ENCODE assay signal across 31 cellular contexts in the genomic region with DNA sequence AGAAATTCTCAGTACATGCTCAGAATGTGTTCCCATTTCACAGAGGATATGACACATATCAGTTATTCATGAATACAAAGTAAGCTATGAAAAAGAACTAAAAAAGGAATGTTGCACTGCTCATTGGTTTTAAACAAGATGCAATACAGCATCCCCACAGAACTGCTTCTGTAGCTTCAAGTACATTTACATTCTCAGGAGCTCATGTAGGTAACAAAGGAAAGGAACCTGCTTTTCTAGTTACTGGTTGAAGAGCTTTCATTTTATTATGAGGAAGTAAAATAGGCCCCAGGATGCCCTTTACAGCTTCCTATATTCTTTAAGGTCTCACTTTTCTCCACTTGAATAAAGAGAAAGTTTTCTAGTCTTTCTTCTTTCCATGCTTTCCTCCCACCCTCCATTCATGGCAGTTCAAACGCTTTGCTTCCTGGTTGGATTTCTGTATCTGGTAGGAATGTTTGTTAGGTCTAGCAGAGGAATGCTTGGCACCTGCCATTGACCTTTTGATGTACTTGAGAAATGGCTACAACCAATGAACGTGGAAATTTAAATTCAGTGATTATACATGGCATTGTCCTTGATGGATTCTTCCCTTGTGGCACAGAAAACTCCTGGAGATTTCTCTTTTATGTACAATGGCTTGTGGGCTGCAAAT. TPM values are rescaled to one million over a fixed set of nuclear protein-coding genes. Genes with fewer than 3 reads are reported as not detected.
DNase-seq lines count a peak whose midpoint lies in the region; ATAC-seq, FAIRE-seq and TF ChIP-seq lines count a peak whose summit lies in the region.
"Had no signal": no experiment of that assay in that cellular context is flagged by ENCODE, and none has a peak within 500 bp of the region (broad histone marks: within the 10 kb centered on the region; RNA-seq: fewer than 3 reads in every experiment).

No MANE protein-coding gene starts in this region.

- H3K27ac ChIP-seq in HUES48 (ENCODE audit: low read depth, low read length) = peak overlapping the region; percentile 28
- H3K27ac ChIP-seq in keratinocyte (ENCODE audit: control insufficient read depth, insufficient read depth, low read length) = no peak overlapping the region
- H3K27ac ChIP-seq: BLaER1 treated with 17β-estradiol and CSF1 and Interleukin-3, amounts not matched to agents 10 nM and 100 nM; cardiac muscle cell; left ventricle myocardium inferior; ovary; skin epidermis; upper lobe of left lung had no signal

- no peaks in the 10 kb centered on the region for H3K9me1 ChIP-seq in keratinocyte (ENCODE audit: control insufficient read depth, extremely low read depth, insufficient read depth, low read length)

- no peak overlapping the region for H3K4me2 ChIP-seq in keratinocyte (ENCODE audit: control insufficient read depth, extremely low read depth, insufficient read depth, low read depth, low read length)
- H3K4me2 ChIP-seq: BLaER1 treated with 17β-estradiol and CSF1 and Interleukin-3, amounts not matched to agents 10 nM and 100 nM had no signal

- FAIRE-seq in keratinocyte (lab: Jason Lieb, UNC) = peak; percentile 17
- FAIRE-seq: colon, endothelial cell of umbilical vein, GM18507 had no signal

- no peaks in the 10 kb centered on the region for H4K20me1 ChIP-seq in keratinocyte (ENCODE audit: control insufficient read depth, extremely low read depth, insufficient read depth, low read length)
- H4K20me1 ChIP-seq: BLaER1 treated with 17β-estradiol and CSF1 and Interleukin-3, amounts not matched to agents 10 nM and 100 nM had no signal

- no peaks in the 10 kb centered on the region for H3K9me3 ChIP-seq in HUES48 (ENCODE audit: control insufficient read depth, insufficient read depth, low read length)
- no peaks in the 10 kb centered on the region for H3K9me3 ChIP-seq in keratinocyte (ENCODE audit: control insufficient read depth, low read depth, low read length)
- H3K9me3 ChIP-seq: BLaER1 treated with 17β-estradiol and CSF1 and Interleukin-3, amounts not matched to agents 10 nM and 100 nM; left ventricle myocardium inferior; ovary; upper lobe of left lung had no signal

- H3K27ac Mint-ChIP-seq in WTC11 = peak overlapping the region; percentile 79
- no peak overlapping the region for H3K27ac Mint-ChIP-seq in activated CD8-positive, alpha-beta T cell treated with anti-CD3 and anti-CD28 coated beads, Interleukin-2, amount 10 ng/mL, durations not matched to agents 7 days and 5 days
- H3K27ac Mint-ChIP-seq: activated CD4-positive, alpha-beta T cell treated with anti-CD3 and anti-CD28 coated beads for 36 hours; activated naive CD8-positive, alpha-beta T cell; stimulated activated memory B cell treated with anti-CD40 and anti-IgM and Interleukin-4, amounts not matched to agents 10 μg/mL and 1 μg/mL and 100 μg/mL, for 72 hours had no signal

- ATAC-seq in WTC11 = peak; percentile 72
- no peak for ATAC-seq in GM18861 (IDR thresholded peaks at IDR 0.05; ENCODE audit: unreplicated experiment)
- ATAC-seq in activated CD8-positive, alpha-beta T cell treated with anti-CD3 and anti-CD28 coated beads, Interleukin-2, amount 10 ng/mL, durations not matched to agents 7 days and 5 days = no peak
- ATAC-seq: activated CD4-positive, alpha-beta T cell treated with anti-CD3 and anti-CD28 coated beads for 36 hours; Panc1; stimulated activated memory B cell treated with anti-CD40 and anti-IgM and Interleukin-4, amounts not matched to agents 10 μg/mL and 1 μg/mL and 100 μg/mL, for 72 hours had no signal

- no peaks in the 10 kb centered on the region for H3K27me3 Mint-ChIP-seq in WTC11 (ENCODE audit: low read depth)
- H3K27me3 Mint-ChIP-seq in activated CD8-positive, alpha-beta T cell treated with anti-CD3 and anti-CD28 coated beads, Interleukin-2, amount 10 ng/mL, durations not matched to agents 7 days and 5 days (ENCODE audit: low read depth) = no peaks in the 10 kb centered on the region
- H3K27me3 Mint-ChIP-seq: stimulated activated memory B cell treated with anti-CD40 and anti-IgM and Interleukin-4, amounts not matched to agents 10 μg/mL and 1 μg/mL and 100 μg/mL, for 72 hours had no signal

- dilution Hi-C loops in keratinocyte (cut with MboI; ENCODE audit: extremely low pct_ligation_motif_present, low sequenced_read_pairs) = no loop called here

- H3K9me3 Mint-ChIP-seq in WTC11 = no peaks in the 10 kb centered on the region
- H3K9me3 Mint-ChIP-seq in activated CD8-positive, alpha-beta T cell treated with anti-CD3 and anti-CD28 coated beads, Interleukin-2, amount 10 ng/mL, durations not matched to agents 7 days and 5 days (ENCODE audit: insufficient read depth) = no peaks in the 10 kb centered on the region
- H3K9me3 Mint-ChIP-seq: neural crest cell; stimulated activated memory B cell treated with anti-CD40 and anti-IgM and Interleukin-4, amounts not matched to agents 10 μg/mL and 1 μg/mL and 100 μg/mL, for 72 hours had no signal

- no peaks in the 10 kb centered on the region for H3K79me2 ChIP-seq in keratinocyte (ENCODE audit: control insufficient read depth, insufficient read depth, low read length)

- CTCF ChIA-PET in WTC11 (lab: Charles Lee) = interaction anchor here (0.7 to 2.5 kb wide), 2 partner anchors 21 to 155 kb away, joined by 3 to 13 read pairs; no protein-coding TSS in a partner anchor
- CTCF ChIA-PET in activated CD8-positive, alpha-beta T cell treated with anti-CD3 and anti-CD28 coated beads, Interleukin-2, amount 10 ng/mL, durations not matched to agents 7 days and 5 days (lab: Charles Lee) = no interaction called here

- no peak overlapping the region for H2AFZ ChIP-seq in keratinocyte (ENCODE audit: control insufficient read depth, low read length)

- no peaks in the 10 kb centered on the region for H3K36me3 Mint-ChIP-seq in WTC11
- H3K36me3 Mint-ChIP-seq in activated CD8-positive, alpha-beta T cell treated with anti-CD3 and anti-CD28 coated beads, Interleukin-2, amount 10 ng/mL, durations not matched to agents 7 days and 5 days (ENCODE audit: low read depth) = no peaks in the 10 kb centered on the region
- H3K36me3 Mint-ChIP-seq: activated naive CD8-positive, alpha-beta T cell; stimulated activated memory B cell treated with anti-CD40 and anti-IgM and Interleukin-4, amounts not matched to agents 10 μg/mL and 1 μg/mL and 100 μg/mL, for 72 hours had no signal

- H3K27me3 ChIP-seq in HUES48 (ENCODE audit: control insufficient read depth, insufficient read depth, low read length) = no peaks in the 10 kb centered on the region
- H3K27me3 ChIP-seq in keratinocyte (ENCODE audit: control insufficient read depth, extremely low read depth, insufficient read depth, low read length) = no peaks in the 10 kb centered on the region
- H3K27me3 ChIP-seq: BLaER1 treated with 17β-estradiol and CSF1 and Interleukin-3, amounts not matched to agents 10 nM and 100 nM; cardiac muscle cell; ovary; upper lobe of left lung had no signal

- peaks cover 22% of the 10 kb centered on the region for H3K4me1 ChIP-seq in HUES48 (ENCODE audit: control insufficient read depth, insufficient read depth, low read length)
- no peaks in the 10 kb centered on the region for H3K4me1 ChIP-seq in keratinocyte (ENCODE audit: control insufficient read depth, extremely low read depth, insufficient read depth, low read length)
- H3K4me1 ChIP-seq: BLaER1 treated with 17β-estradiol and CSF1 and Interleukin-3, amounts not matched to agents 10 nM and 100 nM; left ventricle myocardium inferior; upper lobe of left lung had no signal

- H3K36me3 ChIP-seq in HUES48 (ENCODE audit: control insufficient read depth, insufficient read depth, low read length) = no peaks in the 10 kb centered on the region
- H3K36me3 ChIP-seq in keratinocyte (ENCODE audit: control insufficient read depth in 2 of 2, extremely low read depth in 1 of 2, insufficient read depth in 2 of 2, low read length in 2 of 2) = no peaks in the 10 kb centered on the region
- H3K36me3 ChIP-seq: BLaER1 treated with 17β-estradiol and CSF1 and Interleukin-3, amounts not matched to agents 10 nM and 100 nM; cardiac muscle cell; left ventricle myocardium inferior; ovary; upper lobe of left lung had no signal

- H3K4me3 Mint-ChIP-seq in WTC11 = no peak overlapping the region
- H3K4me3 Mint-ChIP-seq in activated CD8-positive, alpha-beta T cell treated with anti-CD3 and anti-CD28 coated beads, Interleukin-2, amount 10 ng/mL, durations not matched to agents 7 days and 5 days = no peak overlapping the region
- H3K4me3 Mint-ChIP-seq: activated CD4-positive, alpha-beta T cell treated with anti-CD3 and anti-CD28 coated beads for 36 hours; activated naive CD8-positive, alpha-beta T cell; neural crest cell; stimulated activated memory B cell treated with anti-CD40 and anti-IgM and Interleukin-4, amounts not matched to agents 10 μg/mL and 1 μg/mL and 100 μg/mL, for 72 hours had no signal

- H3K9ac ChIP-seq in HUES48 (ENCODE audit: low read depth, low read length) (no peak overlapping the region), keratinocyte (ENCODE audit: control insufficient read depth, extremely low read depth, insufficient read depth, low read length) (no peak overlapping the region)
- H3K9ac ChIP-seq: BLaER1 treated with 17β-estradiol and CSF1 and Interleukin-3, amounts not matched to agents 10 nM and 100 nM had no signal

- POLR2A ChIA-PET in WTC11 (lab: Charles Lee) = no interaction called here
- POLR2A ChIA-PET in activated CD8-positive, alpha-beta T cell treated with anti-CD3 and anti-CD28 coated beads, Interleukin-2, amount 10 ng/mL, durations not matched to agents 7 days and 5 days (lab: Charles Lee) = no interaction called here

- TF ChIP-seq CTCF in WTC11 (IDR thresholded peaks at IDR 0.05) (no peak), keratinocyte (optimal IDR thresholded peaks at IDR 0.05 in 1 of 3, IDR thresholded peaks at IDR 0.05 in 1 of 3, conservative IDR thresholded peaks at IDR 0.05 in 1 of 3; ENCODE audit: extremely low read depth in 1 of 3, insufficient read depth in 2 of 3, low read length in 3 of 3) (no peak)

- H3K4me3 ChIP-seq in HUES48 (ENCODE audit: low read depth, low read length) (no peak overlapping the region; the same call in 1 of the 2 replicates), keratinocyte (ENCODE audit: control insufficient read depth in 2 of 3, extremely low read depth in 1 of 3, insufficient read depth in 2 of 3, low read depth in 1 of 3, low read length in 3 of 3) (no peak overlapping the region)
- H3K4me3 ChIP-seq: BLaER1 treated with 17β-estradiol and CSF1 and Interleukin-3, amounts not matched to agents 10 nM and 100 nM; cardiac muscle cell; left ventricle myocardium inferior; ovary; skin epidermis; upper lobe of left lung had no signal

- peaks cover 30% of the 10 kb centered on the region for H3K4me1 Mint-ChIP-seq in WTC11
- H3K4me1 Mint-ChIP-seq in activated CD8-positive, alpha-beta T cell treated with anti-CD3 and anti-CD28 coated beads, Interleukin-2, amount 10 ng/mL, durations not matched to agents 7 days and 5 days (ENCODE audit: low read depth) = no peaks in the 10 kb centered on the region
- H3K4me1 Mint-ChIP-seq: activated CD4-positive, alpha-beta T cell treated with anti-CD3 and anti-CD28 coated beads for 36 hours; stimulated activated memory B cell treated with anti-CD40 and anti-IgM and Interleukin-4, amounts not matched to agents 10 μg/mL and 1 μg/mL and 100 μg/mL, for 72 hours had no signal

- peak; percentile 48 for DNase-seq in ELR (ENCODE audit: low read depth)
- DNase-seq in WTC11 (ENCODE audit: low spot score) = no peak
- no peak for DNase-seq in keratinocyte (ENCODE audit: low read depth, low spot score)
- no peak for DNase-seq in DMS153 (lab: John Stamatoyannopoulos, UW)
- DNase-seq in activated CD8-positive, alpha-beta T cell treated with anti-CD3 and anti-CD28 coated beads, Interleukin-2, amount 10 ng/mL, durations not matched to agents 7 days and 5 days = no peak
- no peak for DNase-seq in NCI-H1694 treated with DMSO at 0.1 percent for 48 hours (lab: John Stamatoyannopoulos, UW)
- DNase-seq: activated CD4-positive, alpha-beta T cell treated with anti-CD3 and anti-CD28 coated beads for 36 hours; activated T-cell treated with anti-CD3 and anti-CD28 coated beads for 4 hours; DMS79 treated with DMSO at 0.1 percent for 48 hours; H7; left ventricle myocardium inferior; mesendoderm; NCI-H187; NCI-H524 treated with DMSO at 0.1 percent for 48 hours; ovary; Right ventricle myocardium superior; substantia nigra; upper lobe of left lung had no signal

RNA-seq across cellular contexts. Expression of gene KCNK2, which starts 27.1 kb away (rescaled TPM):
- 0.15 to 0.46 TPM (median 0.34 TPM) in 3 replicates for total RNA-seq in WTC11 (2021)
- 0.10 to 0.33 TPM (median 0.17 TPM) in 3 replicates for polyA plus RNA-seq in keratinocyte
- polyA plus RNA-seq in keratinocyte (2011; ENCODE audit: low read depth) = not detected
- polyA plus RNA-seq in keratinocyte (2011; cell fraction: cytosol; rRNA removed) = 0.10 TPM in 1 of 2 replicates, not detected in the other
- polyA plus RNA-seq in keratinocyte (2011; cell fraction: nucleus; rRNA removed) = not detected in 2 replicates
- not detected in 2 replicates for polyA plus RNA-seq in keratinocyte (2012; ENCODE audit: low replicate concordance)
- polyA minus RNA-seq in keratinocyte = not detected in 3 replicates
- not detected for polyA minus RNA-seq in keratinocyte (2011; cell fraction: cytosol; rRNA and poly(A)+ RNA removed)
- not detected in 2 replicates for polyA minus RNA-seq in keratinocyte (2011; cell fraction: nucleus; rRNA and poly(A)+ RNA removed)
- not detected for total RNA-seq in activated CD8-positive, alpha-beta T cell treated with anti-CD3 and anti-CD28 coated beads, Interleukin-2, amount 10 ng/mL, durations not matched to agents 7 days and 5 days
- total RNA-seq: activated CD4-positive, alpha-beta T cell treated with anti-CD3 and anti-CD28 coated beads for 36 hours; cardiac muscle cell; glomerular endothelial cell had no signal
- polyA plus RNA-seq: cardiac muscle cell had no signal
